ENCODE assay signal across 18 cellular contexts in genomic region chr19:45931055-45931454, GRCh38. TPM values are rescaled to one million over a fixed set of nuclear protein-coding genes. Genes with fewer than 3 reads are reported as not detected.
A peak's percentile ranks its signal among the peaks of the same experiment; 100 is the strongest.
DNase-seq lines count a peak whose midpoint lies in the region; ATAC-seq, FAIRE-seq and TF ChIP-seq lines count a peak whose summit lies in the region.
"Had no signal": no experiment of that assay in that cellular context is flagged by ENCODE, and none has a peak within 500 bp of the region (broad histone marks: within the 10 kb centered on the region; RNA-seq: fewer than 3 reads in every experiment).

No MANE protein-coding gene starts in this region.

- POLR2A ChIA-PET in HCT116 (lab: Charles Lee) = no interaction called here
- POLR2A ChIA-PET in K562 (lab: Yijun Ruan, JAX) = interaction anchor here (0.9 kb wide), 1 partner anchor 64 kb away, joined by 3 read pairs; the partner anchor contains the start of gene CCDC61

- BruUV-seq in HCT116 (replicated peaks; lab: Mats Ljungman, UMichigan) (no TSS peak), K562 (replicated peaks; lab: Mats Ljungman, UMichigan) (no TSS peak)

- no peak overlapping the region for H3K4me2 ChIP-seq in HCT116 (ENCODE audit: low read length)
- H3K4me2 ChIP-seq in K562 (ENCODE audit: insufficient read depth, low read length) = no peak overlapping the region

- H4K20me1 ChIP-seq in HCT116 (ENCODE audit: insufficient read depth) (no peaks in the 10 kb centered on the region), K562 (replicated peaks; ENCODE audit: control insufficient read depth, insufficient read depth, low read length) (no peaks in the 10 kb centered on the region; the same call in 1 of the 2 replicates)

- H3K79me2 ChIP-seq in HCT116 (ENCODE audit: insufficient read depth, low read length) (no peaks in the 10 kb centered on the region), K562 (ENCODE audit: control insufficient read depth, insufficient read depth, low read length) (no peaks in the 10 kb centered on the region)

- FAIRE-seq in K562 (lab: Jason Lieb, UNC) = no peak

- WGBS in K562 (ENCODE audit: insufficient coverage, low coverage, missing lambda C conversion rate) = 0% methylated on average over 3 of the region's 3 CpGs

- H3K27me3 ChIP-seq in BE2C = no peaks in the 10 kb centered on the region
- peaks cover 3% of the 10 kb centered on the region; the same call in 1 of the 2 replicates for H3K27me3 ChIP-seq in HCT116 (ENCODE audit: insufficient read depth, low read length)
- peaks cover 13 to 35% of the 10 kb centered on the region in 2 experiments; a peak in 4 of 5 replicates for H3K27me3 ChIP-seq in K562 (ENCODE audit: control insufficient read depth in 2 of 2, insufficient read depth in 2 of 2, low read length in 2 of 2)

- H3K4me3 ChIP-seq in BE2C (ENCODE audit: low read depth, low read length) (no peak overlapping the region), HCT116 (replicated peaks in 1 of 2; ENCODE audit: low read depth in 1 of 2, low read length in 2 of 2) (no peak overlapping the region), K562 (no peak overlapping the region), fibroblast of pulmonary artery (replicated peaks; ENCODE audit: low read depth, low read length) (no peak overlapping the region)
- H3K4me3 ChIP-seq: SK-N-MC had no signal

- H3K27ac ChIP-seq in HCT116 (ENCODE audit: low read depth, low read length) (no peak overlapping the region), K562 (ENCODE audit: extremely low read depth, low read depth, low read length) (no peak overlapping the region)
- H3K27ac ChIP-seq: C4-2B, SK-N-MC had no signal

- TF ChIP-seq CTCF in BE2C (IDR thresholded peaks at IDR 0.05; ENCODE audit: low read depth, low read length) = peak; percentile 27
- TF ChIP-seq CTCF in HCT116 (IDR thresholded peaks at IDR 0.05 in 2 of 3, conservative IDR thresholded peaks at IDR 0.05 in 1 of 3; ENCODE audit: borderline replicate concordance in 1 of 3, insufficient read depth in 1 of 3, low read depth in 2 of 3, low read length in 2 of 3) = no peak
- peak in 1 of 3 experiments; percentile 20; a peak in 2 of 6 replicates for TF ChIP-seq CTCF in K562 (IDR thresholded peaks at IDR 0.05 in 2 of 3, conservative IDR thresholded peaks at IDR 0.05 in 1 of 3; ENCODE audit: insufficient read depth in 2 of 3, low read depth in 1 of 3, low read length in 3 of 3)
- peak; percentile 10 for TF ChIP-seq CTCF in fibroblast of pulmonary artery (IDR thresholded peaks at IDR 0.05; ENCODE audit: low read length, missing control alignments)

- intact Hi-C loops in HCT116 (cut with micrococcal nuclease) = no loop called here
- intact Hi-C loops in K562 (cut with micrococcal nuclease) = no loop called here

- 0 out of 2 replicates have a peak, but pooled peaks cover 3% of the 10 kb centered on the region for H3K4me1 ChIP-seq in BE2C
- peaks cover 0 to 14% of the 10 kb centered on the region in 2 experiments; a peak in 2 of 4 replicates for H3K4me1 ChIP-seq in HCT116 (ENCODE audit: control insufficient read depth in 1 of 2, insufficient read depth in 2 of 2, low read length in 2 of 2)
- H3K4me1 ChIP-seq in K562 (replicated peaks in 1 of 2; ENCODE audit: control insufficient read depth in 2 of 2, insufficient read depth in 2 of 2, low read length in 2 of 2) = peaks cover 0 to 21% of the 10 kb centered on the region in 2 experiments; a peak in 3 of 5 replicates

- ATAC-seq in HCT116 (no peak), K562 (no peak), HG03097 (IDR thresholded peaks at IDR 0.05; ENCODE audit: low FRiP score, unreplicated experiment) (no peak)
- ATAC-seq: Panc1 had no signal

- no peak for TF ChIP-seq POLR2A in HCT116 (IDR thresholded peaks at IDR 0.05; ENCODE audit: borderline replicate concordance, extremely low read depth, insufficient read depth, insufficient read length)
- no peak for TF ChIP-seq POLR2A in K562 (conservative IDR thresholded peaks at IDR 0.05)

- TF ChIP-seq EP300 in K562 (IDR thresholded peaks at IDR 0.05; ENCODE audit: low read length) = no peak

- H2AFZ ChIP-seq in HCT116 (ENCODE audit: low read depth, low read length, poor library complexity, severe bottlenecking) (no peak overlapping the region), K562 (ENCODE audit: low read depth, low read length) (no peak overlapping the region)

- H3K36me3 ChIP-seq in BE2C (no peaks in the 10 kb centered on the region), HCT116 (ENCODE audit: control insufficient read depth in 1 of 2, insufficient read depth in 2 of 2, low read length in 2 of 2) (no peaks in the 10 kb centered on the region), K562 (ENCODE audit: control insufficient read depth, insufficient read depth, low read length) (no peaks in the 10 kb centered on the region)

- DNase-seq in BE2C (no peak), HCT116 (ENCODE audit: low read depth, low spot score) (no peak), K562 (ENCODE audit: extremely low read depth in 1 of 4, low spot score in 3 of 4) (no peak), fibroblast of pulmonary artery (ENCODE audit: low read depth) (no peak), NCI-H524 (lab: John Stamatoyannopoulos, UW) (no peak), HuH-7.5 (ENCODE audit: low spot score) (no peak)
- DNase-seq: DMS 273 treated with DMSO at 0.1 percent for 48 hours, HCEC 1CT, MM.1S, NCI-H1092 treated with DMSO at 0.1 percent for 48 hours, NCI-H2081 treated with DMSO at 0.1 percent for 48 hours, NCI-H510A treated with DMSO at 0.1 percent for 48 hours, Right ventricle myocardium superior had no signal

- RAD21 ChIA-PET in HCT116 (lab: Charles Lee; ENCODE audit: low non-redundant PET in 1 of 2, low total read pairs in 2 of 2, uncharacterized antibody in 2 of 2, unreplicated experiment in 2 of 2) = no interaction called here

- H3K9me2 ChIP-seq in HCT116 (ENCODE audit: insufficient read depth) = no peaks in the 10 kb centered on the region

- in situ Hi-C loops in K562 (cut with MboI) = no loop called here

- peak; percentile 48 for TF ChIP-seq RAD21 in HCT116 (IDR thresholded peaks at IDR 0.05; ENCODE audit: low read depth)
- TF ChIP-seq RAD21 in K562 (CRISPR knock-in tag; conservative IDR thresholded peaks at IDR 0.05 in 1 of 2, IDR thresholded peaks at IDR 0.05 in 1 of 2) = peak in 1 of 2 experiments; percentile 20; a peak in 1 of 4 replicates

- H3K9ac ChIP-seq in HCT116 (ENCODE audit: low read length) (no peak overlapping the region), K562 (ENCODE audit: insufficient read depth in 1 of 2, low read depth in 2 of 2, low read length in 2 of 2) (no peak overlapping the region)

- CTCF ChIA-PET in HCT116 (lab: Charles Lee) = no interaction called here
- CTCF ChIA-PET in K562 (lab: Yijun Ruan, JAX; ENCODE audit: low intra/inter-chr PET ratio) = no interaction called here

- no peaks in the 10 kb centered on the region for H3K9me3 ChIP-seq in BE2C
- H3K9me3 ChIP-seq in HCT116 (ENCODE audit: control insufficient read depth in 1 of 2, insufficient read depth in 1 of 2, low read depth in 1 of 2, low read length in 2 of 2) = no peaks in the 10 kb centered on the region
- no peaks in the 10 kb centered on the region for H3K9me3 ChIP-seq in K562 (replicated peaks; ENCODE audit: control insufficient read depth, insufficient read depth, low read depth, low read length)

- H3K9me1 ChIP-seq in K562 (ENCODE audit: control insufficient read depth, insufficient read depth, low read length) = no peaks in the 10 kb centered on the region

RNA-seq across cellular contexts. Expression of gene NANOS2, which starts 16.5 kb away (rescaled TPM):
- not detected for polyA plus RNA-seq in BE2C (2012; ENCODE audit: insufficient read depth, insufficient read length, low read depth)
- total RNA-seq in HCT116 (2021; ENCODE audit: unreplicated experiment) (not detected), K562 (2014; rRNA removed) (0.08 TPM in 1 of 2 replicates, not detected in the other), K562 (2014; rRNA removed; fragmentation: Illumina TruSeq; extraction: Trizol) (not detected in 2 replicates), K562 (2015; rRNA removed; fragmentation: Illumina TruSeq; extraction: Trizol) (not detected in 2 replicates), K562 (2021) (not detected in 2 replicates)
- polyA plus RNA-seq in HCT116 (2012) = not detected in 2 replicates
- not detected in 2 replicates for total RNA-seq in K562 (2011; cell fraction: chromatin; rRNA removed; ENCODE audit: low replicate concordance)
- not detected in 2 replicates for total RNA-seq in K562 (2011; cell fraction: nucleolus; rRNA removed)
- not detected in 2 replicates for total RNA-seq in K562 (2011; cell fraction: nucleoplasm; rRNA removed)
- polyA plus RNA-seq in K562 (2011; rRNA removed) (not detected in 2 replicates), K562 (2014; fragmentation: Illumina TruSeq; extraction: Trizol) (not detected in 2 replicates), K562 (2014; fragmentation: Nextera tagmentation; extraction: Ambion mirVana) (not detected), K562 (2014; rRNA removed) (not detected in 2 replicates)
- polyA plus RNA-seq in K562 (2011; cell fraction: cytosol; rRNA removed) = not detected in 2 replicates
- not detected in 2 replicates for polyA plus RNA-seq in K562 (2011; cell fraction: nucleus; rRNA removed)
- not detected in 2 replicates for polyA plus RNA-seq in K562 (2012)
- polyA minus RNA-seq in K562 (2011; rRNA and poly(A)+ RNA removed) = not detected in 2 replicates
- not detected in 2 replicates for polyA minus RNA-seq in K562 (2011; cell fraction: cytosol; rRNA and poly(A)+ RNA removed)
- not detected in 2 replicates for polyA minus RNA-seq in K562 (2011; cell fraction: nucleus; rRNA and poly(A)+ RNA removed)
- total RNA-seq: A673, Right ventricle myocardium superior had no signal

RNA-seq across cellular contexts. Expression of gene MYPOP, which starts 28.6 kb away (rescaled TPM):
- 12.4 TPM for polyA plus RNA-seq in BE2C (2012; ENCODE audit: insufficient read depth, insufficient read length, low read depth)
- total RNA-seq in HCT116 (2021; ENCODE audit: unreplicated experiment) = 10.8 TPM
- polyA plus RNA-seq in HCT116 (2012) = 4.9 and 5.7 TPM in 2 replicates
- total RNA-seq in K562 (2011; cell fraction: chromatin; rRNA removed; ENCODE audit: low replicate concordance) = 2.2 and 5.3 TPM in 2 replicates
- 3.0 and 3.4 TPM in 2 replicates for total RNA-seq in K562 (2011; cell fraction: nucleolus; rRNA removed)
- total RNA-seq in K562 (2011; cell fraction: nucleoplasm; rRNA removed) = 3.4 and 4.7 TPM in 2 replicates
- 2.6 and 2.8 TPM in 2 replicates for total RNA-seq in K562 (2014; rRNA removed)
- total RNA-seq in K562 (2014; rRNA removed; fragmentation: Illumina TruSeq; extraction: Trizol) = 0.61 and 0.80 TPM in 2 replicates
- total RNA-seq in K562 (2015; rRNA removed; fragmentation: Illumina TruSeq; extraction: Trizol) = 1.0 and 1.6 TPM in 2 replicates
- 7.4 and 7.6 TPM in 2 replicates for total RNA-seq in K562 (2021)
- polyA plus RNA-seq in K562 (2011; rRNA removed) = 0.72 and 1.3 TPM in 2 replicates
- 1.5 and 2.2 TPM in 2 replicates for polyA plus RNA-seq in K562 (2011; cell fraction: cytosol; rRNA removed)
- polyA plus RNA-seq in K562 (2011; cell fraction: nucleus; rRNA removed) = 2.9 and 5.2 TPM in 2 replicates
- polyA plus RNA-seq in K562 (2012) = 3.1 and 4.0 TPM in 2 replicates
- polyA plus RNA-seq in K562 (2014; fragmentation: Illumina TruSeq; extraction: Trizol) = 1.7 and 1.9 TPM in 2 replicates
- under 1 TPM; 0.32 to 0.34 TPM for polyA plus RNA-seq in K562 (2014; fragmentation: Nextera tagmentation; extraction: Ambion mirVana)
- 2.4 and 4.9 TPM in 2 replicates for polyA plus RNA-seq in K562 (2014; rRNA removed)
- 0.28 and 0.33 TPM in 2 replicates for polyA minus RNA-seq in K562 (2011; rRNA and poly(A)+ RNA removed)
- 1.9 and 2.3 TPM in 2 replicates for polyA minus RNA-seq in K562 (2011; cell fraction: cytosol; rRNA and poly(A)+ RNA removed)
- polyA minus RNA-seq in K562 (2011; cell fraction: nucleus; rRNA and poly(A)+ RNA removed) = 0.94 and 1.3 TPM in 2 replicates

RNA-seq across cellular contexts. Expression of gene NOVA2, which starts 42.6 kb away (rescaled TPM):
- 14.7 TPM for polyA plus RNA-seq in BE2C (2012; ENCODE audit: insufficient read depth, insufficient read length, low read depth)
- total RNA-seq in HCT116 (2021; ENCODE audit: unreplicated experiment) (2.5 TPM), K562 (2014; rRNA removed) (not detected in 2 replicates), K562 (2014; rRNA removed; fragmentation: Illumina TruSeq; extraction: Trizol) (not detected in 2 replicates), K562 (2015; rRNA removed; fragmentation: Illumina TruSeq; extraction: Trizol) (not detected in 2 replicates), K562 (2021) (not detected in 2 replicates)
- 1.2 and 1.5 TPM in 2 replicates for polyA plus RNA-seq in HCT116 (2012)
- total RNA-seq in K562 (2011; cell fraction: chromatin; rRNA removed; ENCODE audit: low replicate concordance) = not detected in 2 replicates
- total RNA-seq in K562 (2011; cell fraction: nucleolus; rRNA removed) = not detected in 2 replicates
- total RNA-seq in K562 (2011; cell fraction: nucleoplasm; rRNA removed) = not detected in 2 replicates
- polyA plus RNA-seq in K562 (2011; rRNA removed) (not detected in 2 replicates), K562 (2014; fragmentation: Illumina TruSeq; extraction: Trizol) (not detected in 2 replicates), K562 (2014; fragmentation: Nextera tagmentation; extraction: Ambion mirVana) (not detected), K562 (2014; rRNA removed) (not detected in 2 replicates)
- polyA plus RNA-seq in K562 (2011; cell fraction: cytosol; rRNA removed) = not detected in 2 replicates
- polyA plus RNA-seq in K562 (2011; cell fraction: nucleus; rRNA removed) = not detected in 2 replicates
- 0.03 TPM in 1 of 2 replicates, not detected in the other for polyA plus RNA-seq in K562 (2012)
- not detected in 2 replicates for polyA minus RNA-seq in K562 (2011; rRNA and poly(A)+ RNA removed)
- not detected in 2 replicates for polyA minus RNA-seq in K562 (2011; cell fraction: cytosol; rRNA and poly(A)+ RNA removed)
- polyA minus RNA-seq in K562 (2011; cell fraction: nucleus; rRNA and poly(A)+ RNA removed) = not detected in 2 replicates
- total RNA-seq: A673 had no signal

RNA-seq across cellular contexts. Expression of gene IRF2BP1, which starts 45.1 kb away (rescaled TPM):
- 65.5 TPM for polyA plus RNA-seq in BE2C (2012; ENCODE audit: insufficient read depth, insufficient read length, low read depth)
- total RNA-seq in HCT116 (2021; ENCODE audit: unreplicated experiment) (33.9 TPM), K562 (2014; rRNA removed) (32.2 and 38.8 TPM in 2 replicates), K562 (2014; rRNA removed; fragmentation: Illumina TruSeq; extraction: Trizol) (2.6 and 2.8 TPM in 2 replicates), K562 (2015; rRNA removed; fragmentation: Illumina TruSeq; extraction: Trizol) (8.4 and 9.5 TPM in 2 replicates), K562 (2021) (35.0 and 35.9 TPM in 2 replicates)
- 18.9 and 19.0 TPM in 2 replicates for polyA plus RNA-seq in HCT116 (2012)
- total RNA-seq in K562 (2011; cell fraction: chromatin; rRNA removed; ENCODE audit: low replicate concordance) = 2.2 and 10.2 TPM in 2 replicates
- total RNA-seq in K562 (2011; cell fraction: nucleolus; rRNA removed) = 19.5 and 20.3 TPM in 2 replicates
- total RNA-seq in K562 (2011; cell fraction: nucleoplasm; rRNA removed) = 5.5 and 7.2 TPM in 2 replicates
- polyA plus RNA-seq in K562 (2011; rRNA removed) (3.2 and 5.0 TPM in 2 replicates), K562 (2014; fragmentation: Illumina TruSeq; extraction: Trizol) (3.5 and 8.6 TPM in 2 replicates), K562 (2014; fragmentation: Nextera tagmentation; extraction: Ambion mirVana) (under 1 TPM; 0.61 to 0.62 TPM), K562 (2014; rRNA removed) (14.3 and 18.8 TPM in 2 replicates)
- 4.7 and 20.7 TPM in 2 replicates for polyA plus RNA-seq in K562 (2011; cell fraction: cytosol; rRNA removed)
- 5.6 and 10.1 TPM in 2 replicates for polyA plus RNA-seq in K562 (2011; cell fraction: nucleus; rRNA removed)
- polyA plus RNA-seq in K562 (2012) = 14.9 and 16.5 TPM in 2 replicates
- 2.2 and 3.4 TPM in 2 replicates for polyA minus RNA-seq in K562 (2011; rRNA and poly(A)+ RNA removed)
- 12.9 and 19.5 TPM in 2 replicates for polyA minus RNA-seq in K562 (2011; cell fraction: cytosol; rRNA and poly(A)+ RNA removed)
- 12.3 and 15.7 TPM in 2 replicates for polyA minus RNA-seq in K562 (2011; cell fraction: nucleus; rRNA and poly(A)+ RNA removed)

Comparison
In these comparisons a context has a peak if more than half of its experiments do, and no peak if none do; other contexts are left out.
1. CTCF ChIP-seq: peak in BE2C (single experiment) and fibroblast of pulmonary artery (single experiment); none in HCT116 (0 of 3).